In genomic region chr6:7138111-7138510, GRCh38 we compare ENCODE assay signal across 8 cellular contexts. TPM values are rescaled to one million over a fixed set of nuclear protein-coding genes. Genes with fewer than 3 reads are reported as not detected.
A peak's percentile ranks its signal among the peaks of the same experiment; 100 is the strongest.
DNase-seq lines count a peak whose midpoint lies in the region; ATAC-seq and TF ChIP-seq lines count a peak whose summit lies in the region.

No MANE protein-coding gene starts in this region.

- intact Hi-C loops in body of pancreas (cut with DNase I) = no loop called here
- intact Hi-C loops in naive thymus-derived CD4-positive, alpha-beta T cell (cut with micrococcal nuclease) = loop anchor here (2.0 to 10.0 kb wide), 5 partner anchors 85 to 1299 kb away; partner anchors contain the start of genes LY86 (in 1 of the 2), NRN1 (in 1 of the 2) and SLC35B3 (in 1 of the 2)

- H3K27ac Mint-ChIP-seq in naive thymus-derived CD4-positive, alpha-beta T cell = peak overlapping the region; percentile 85 to 99 (median 97)

- WGBS in body of pancreas, 2 donors = 20 to 28% methylated on average over 2 of the region's 2 CpGs

- no peaks in the 10 kb centered on the region for H3K27me3 Mint-ChIP-seq in naive thymus-derived CD4-positive, alpha-beta T cell

- peak overlapping the region in 9 of 10 donors; percentile 38 to 92 (median 81) for H3K4me3 Mint-ChIP-seq in naive thymus-derived CD4-positive, alpha-beta T cell

- no peak for TF ChIP-seq CTCF in KMS-11 (conservative IDR thresholded peaks at IDR 0.05; ENCODE audit: low read depth, low read length)
- TF ChIP-seq CTCF in body of pancreas (IDR thresholded peaks at IDR 0.05) = no peak

- peaks cover 0 to 2% (median 0%) of the 10 kb centered on the region in 11 donors for H3K9me3 Mint-ChIP-seq in naive thymus-derived CD4-positive, alpha-beta T cell

- POLR2A ChIA-PET in naive thymus-derived CD4-positive, alpha-beta T cell (lab: Charles Lee) = interaction anchor here (0.6 to 10.7 kb wide), 10 partner anchors 9 to 568 kb away, joined by 3 to 91 read pairs (median 5); partner anchors contain the start of genes CAGE1, RIOK1 and RREB1

- CTCF ChIA-PET in naive thymus-derived CD4-positive, alpha-beta T cell (lab: Charles Lee) = interaction anchor here (0.6 to 2.8 kb wide), 6 partner anchors 9 to 552 kb away, joined by 3 to 11 read pairs (median 4); no protein-coding TSS in a partner anchor

- peaks cover 67% of the 10 kb centered on the region for H3K79me2 ChIP-seq in KMS-11 (ENCODE audit: insufficient read depth, low read depth)

- H3K4me1 ChIP-seq in KMS-11 (ENCODE audit: low read depth, poor library complexity, severe bottlenecking) (peaks cover 93% of the 10 kb centered on the region), body of pancreas (peaks cover 90% of the 10 kb centered on the region)
- peaks cover 20 to 40% of the 10 kb centered on the region in 2 donors for H3K4me1 ChIP-seq in naive thymus-derived CD4-positive, alpha-beta T cell (ENCODE audit: control insufficient read depth in 2 of 2, insufficient read depth in 2 of 2, low read length in 2 of 2)

- TF ChIP-seq POLR2A in body of pancreas (IDR thresholded peaks at IDR 0.05) = no peak

- no peak overlapping the region for H2AFZ ChIP-seq in KMS-11 (ENCODE audit: low read depth)

- H3K9ac ChIP-seq in KMS-11 = peak overlapping the region; percentile 23; the same call in 1 of the 2 replicates

- DNase-seq in AG20443 (ENCODE audit: low spot score) = peak; percentile 30
- no peak for DNase-seq in body of pancreas
- no peak for DNase-seq in naive thymus-derived CD4-positive, alpha-beta T cell
- DNase-seq in NCI-H345 treated with DMSO at 0.1 percent for 48 hours (lab: John Stamatoyannopoulos, UW; ENCODE audit: unreplicated experiment) = no peak
- DNase-seq in NCI-H2171 treated with DMSO at 0.1 percent for 48 hours (lab: John Stamatoyannopoulos, UW) = no peak
- no peak for DNase-seq in mucosa of gallbladder (ENCODE audit: low spot score)

- H3K4me2 ChIP-seq in KMS-11 = peak overlapping the region; percentile 85

- H4K20me1 ChIP-seq in KMS-11 (ENCODE audit: insufficient read depth) = no peaks in the 10 kb centered on the region

- ATAC-seq in body of pancreas (no peak), HG03039 (IDR thresholded peaks at IDR 0.05; ENCODE audit: unreplicated experiment) (no peak)
- ATAC-seq in naive thymus-derived CD4-positive, alpha-beta T cell = no peak

- no peaks in the 10 kb centered on the region for H3K9me3 ChIP-seq in body of pancreas
- H3K9me3 ChIP-seq in naive thymus-derived CD4-positive, alpha-beta T cell (ENCODE audit: control insufficient read depth in 2 of 3, low read length in 3 of 3) = no peaks in the 10 kb centered on the region

- H3K36me3 ChIP-seq in KMS-11 (ENCODE audit: insufficient read depth) (no peaks in the 10 kb centered on the region), body of pancreas (replicated peaks in 1 of 2; ENCODE audit: insufficient read depth in 1 of 2, low read depth in 2 of 2) (no peaks in the 10 kb centered on the region)
- H3K36me3 ChIP-seq in naive thymus-derived CD4-positive, alpha-beta T cell (ENCODE audit: control insufficient read depth in 2 of 3, insufficient read depth in 3 of 3, low read length in 3 of 3) = peaks cover 0 to 4% (median 0%) of the 10 kb centered on the region in 3 experiments

- H3K27ac ChIP-seq in KMS-11 (peak overlapping the region; percentile 79), body of pancreas (peak overlapping the region; percentile 62 to 99 (median 86))
- H3K27ac ChIP-seq in naive thymus-derived CD4-positive, alpha-beta T cell (ENCODE audit: low read depth, low read length) = peak overlapping the region; percentile 91

- H3K4me3 ChIP-seq in KMS-11 (IDR thresholded peaks at IDR 0.05; ENCODE audit: insufficient read depth, low read depth, low read length) (no peak overlapping the region), body of pancreas (no peak overlapping the region)
- no peak overlapping the region for H3K4me3 ChIP-seq in naive thymus-derived CD4-positive, alpha-beta T cell (ENCODE audit: low read length)

- H3K4me1 Mint-ChIP-seq in naive thymus-derived CD4-positive, alpha-beta T cell = peaks cover 37 to 92% (median 85%) of the 10 kb centered on the region in 7 donors

- H3K27me3 ChIP-seq in KMS-11 (ENCODE audit: insufficient read depth, low read depth) (no peaks in the 10 kb centered on the region), body of pancreas (no peaks in the 10 kb centered on the region)
- H3K27me3 ChIP-seq in naive thymus-derived CD4-positive, alpha-beta T cell (ENCODE audit: control insufficient read depth in 2 of 2, insufficient read depth in 2 of 2, low read length in 2 of 2) = no peaks in the 10 kb centered on the region

- peaks cover 0 to 4% (median 0%) of the 10 kb centered on the region in 5 donors for H3K36me3 Mint-ChIP-seq in naive thymus-derived CD4-positive, alpha-beta T cell

RNA-seq across cellular contexts. Expression of gene RREB1, which starts 30.4 kb away (rescaled TPM):
- total RNA-seq in body of pancreas = 10 to 100 TPM; 33.5 to 44.8 TPM
- 10 to 100 TPM; 28.3 to 56.7 (median 51.6) TPM for total RNA-seq in naive thymus-derived CD4-positive, alpha-beta T cell
- 10 to 100 TPM in 1 of 2 donors, 1 to 10 TPM in 1; 4.2 to 10.0 TPM for polyA plus RNA-seq in naive thymus-derived CD4-positive, alpha-beta T cell
- total RNA-seq in mucosa of gallbladder = 74.3 TPM
